Comparison of ENCODE assay signal across 8 cellular contexts in the genomic region with DNA sequence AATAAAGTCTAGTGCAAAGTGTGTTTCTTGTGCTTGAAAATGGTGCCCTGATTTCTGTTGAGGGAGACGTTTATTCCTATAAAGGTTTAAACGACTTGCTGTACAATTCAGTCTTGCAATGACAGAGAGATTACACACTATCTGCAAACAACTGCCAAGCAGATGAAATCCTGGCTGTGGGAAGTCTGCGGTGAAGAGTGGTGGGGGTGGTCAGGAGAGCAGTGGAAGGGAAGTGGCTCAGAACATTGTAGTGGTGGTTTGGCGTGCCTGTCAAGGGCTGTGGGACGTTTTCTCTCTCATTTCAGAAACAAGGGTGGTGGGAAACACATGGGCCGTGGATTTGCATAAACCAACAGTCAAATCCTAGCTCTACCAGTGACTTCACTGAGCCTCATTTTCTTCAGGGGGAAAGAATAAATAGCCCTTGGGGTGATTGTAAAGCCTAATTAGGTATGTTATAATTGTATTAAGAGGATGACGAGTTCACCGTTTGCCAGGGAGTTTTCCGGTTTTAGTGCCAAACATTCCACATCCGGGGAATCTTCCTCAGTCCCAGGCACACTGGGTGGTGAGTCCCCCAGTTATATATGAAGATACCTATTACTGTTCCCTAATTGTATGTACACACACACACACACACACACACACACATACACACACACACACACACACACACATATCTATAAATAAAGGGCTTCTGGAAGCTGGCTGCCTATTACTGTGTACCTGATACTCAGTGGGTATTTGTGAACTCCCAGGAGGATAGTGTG.
DNase-seq lines count a peak whose midpoint lies in the region; ATAC-seq and TF ChIP-seq lines count a peak whose summit lies in the region.

No MANE protein-coding gene starts in this region.

- peaks cover 94% of the 10 kb centered on the region for H3K4me1 ChIP-seq in CD8-positive, alpha-beta T cell (ENCODE audit: insufficient read depth, low read length)

- TF ChIP-seq POLR2A in Raji (IDR thresholded peaks at IDR 0.05; ENCODE audit: insufficient read depth, low read depth, low read length) = peak; percentile 61

- peak overlapping the region; percentile 100 for H3K27ac Mint-ChIP-seq in CD8-positive, alpha-beta T cell
- H3K27ac Mint-ChIP-seq in activated naive CD8-positive, alpha-beta T cell treated with anti-CD3 and anti-CD28 coated beads for 36 hours = peak overlapping the region; percentile 99

- H3K36me3 Mint-ChIP-seq in CD8-positive, alpha-beta T cell = peaks cover 20% of the 10 kb centered on the region
- H3K36me3 Mint-ChIP-seq in activated naive CD8-positive, alpha-beta T cell treated with anti-CD3 and anti-CD28 coated beads for 36 hours = peaks cover 28% of the 10 kb centered on the region

- CTCF ChIA-PET in CD8-positive, alpha-beta T cell (lab: Charles Lee) = interaction anchor here (0.8 to 4.7 kb wide), 9 partner anchors 9 to 47 kb away, joined by 3 to 29 read pairs (median 3); no protein-coding TSS in a partner anchor

- peak; percentile 23 to 82 (median 67) for DNase-seq in CD8-positive, alpha-beta T cell
- DNase-seq in activated naive CD8-positive, alpha-beta T cell treated with anti-CD3 and anti-CD28 coated beads for 36 hours = peak; percentile 78
- peak; percentile 98 for DNase-seq in iris pigment epithelial cell (ENCODE audit: low read depth)
- DNase-seq in stimulated activated CD4-positive, alpha-beta T cell treated with anti-CD3 and anti-CD28 coated beads, TNF-alpha, amount 100 ng/mL, for 48 hours (ENCODE audit: low read depth in 3 of 3) = peak in 2 of 3 donors; percentile 55 to 72
- DNase-seq in H7 = no peak

- H3K9me3 ChIP-seq in CD8-positive, alpha-beta T cell (ENCODE audit: low read length) = no peaks in the 10 kb centered on the region

- H3K36me3 ChIP-seq in CD8-positive, alpha-beta T cell (ENCODE audit: insufficient read depth, low read length) = no peaks in the 10 kb centered on the region
- H3K36me3 ChIP-seq in H7 (replicated peaks; ENCODE audit: control insufficient read depth, insufficient read depth, low read length) = no peaks in the 10 kb centered on the region; the same call in 1 of the 2 replicates

- peak overlapping the region; percentile 87 for H3K27ac ChIP-seq in CD8-positive, alpha-beta T cell (ENCODE audit: low read depth, low read length)

- H3K9me3 Mint-ChIP-seq in CD8-positive, alpha-beta T cell = no peaks in the 10 kb centered on the region
- peaks cover 4% of the 10 kb centered on the region for H3K9me3 Mint-ChIP-seq in activated naive CD8-positive, alpha-beta T cell treated with anti-CD3 and anti-CD28 coated beads for 36 hours

- intact Hi-C loops in CD8-positive, alpha-beta T cell (cut with DNase I, micrococcal nuclease) = loop anchor here (1.0 to 10.0 kb wide), 9 partner anchors 9 to 661 kb away; a partner anchor contains a TSS

- no peak for TF ChIP-seq CTCF in CD8-positive, alpha-beta T cell (IDR thresholded peaks at IDR 0.05)

- POLR2A ChIA-PET in CD8-positive, alpha-beta T cell (lab: Charles Lee) = interaction anchor here (1.9 to 8.8 kb wide), 3 partner anchors 9 to 13 kb away, joined by 6 to 91 read pairs (median 13); no protein-coding TSS in a partner anchor

- H3K27me3 Mint-ChIP-seq in CD8-positive, alpha-beta T cell (ENCODE audit: low read depth) = no peaks in the 10 kb centered on the region
- H3K27me3 Mint-ChIP-seq in activated naive CD8-positive, alpha-beta T cell treated with anti-CD3 and anti-CD28 coated beads for 36 hours = no peaks in the 10 kb centered on the region

- H3K4me3 ChIP-seq in CD8-positive, alpha-beta T cell (ENCODE audit: low read depth, low read length) = peak overlapping the region; percentile 13
- no peak overlapping the region for H3K4me3 ChIP-seq in H7 (ENCODE audit: insufficient read depth, low read depth, low read length)

- H3K4me3 Mint-ChIP-seq in CD8-positive, alpha-beta T cell = peak overlapping the region; percentile 81
- H3K4me3 Mint-ChIP-seq in activated naive CD8-positive, alpha-beta T cell treated with anti-CD3 and anti-CD28 coated beads for 36 hours = peak overlapping the region; percentile 51

- no peaks in the 10 kb centered on the region for H3K27me3 ChIP-seq in CD8-positive, alpha-beta T cell (ENCODE audit: insufficient read depth, low read length)
- H3K27me3 ChIP-seq in H7 (ENCODE audit: control insufficient read depth, insufficient read depth, low read length) = no peaks in the 10 kb centered on the region

- H3K4me1 Mint-ChIP-seq in CD8-positive, alpha-beta T cell (ENCODE audit: low read depth) = peaks cover 95% of the 10 kb centered on the region
- H3K4me1 Mint-ChIP-seq in activated naive CD8-positive, alpha-beta T cell treated with anti-CD3 and anti-CD28 coated beads for 36 hours = peaks cover 89% of the 10 kb centered on the region

- peak; percentile 8 for ATAC-seq in CD8-positive, alpha-beta T cell
- ATAC-seq in GM19328 (IDR thresholded peaks at IDR 0.05; ENCODE audit: unreplicated experiment) (peak; percentile 74), HG03354 (IDR thresholded peaks at IDR 0.05; ENCODE audit: poor library complexity, severe bottlenecking, unreplicated experiment) (peak; percentile 61)

Comparison
In these comparisons a context has a peak if more than half of its experiments do, and no peak if none do; other contexts are left out.
1. ATAC-seq: peak in every context shown above with its lines; median percentile 74 in GM19328; 61 in HG03354; 8 in CD8-positive, alpha-beta T cell.